ENCODE assay signal across 25 cellular contexts in the genomic region with DNA sequence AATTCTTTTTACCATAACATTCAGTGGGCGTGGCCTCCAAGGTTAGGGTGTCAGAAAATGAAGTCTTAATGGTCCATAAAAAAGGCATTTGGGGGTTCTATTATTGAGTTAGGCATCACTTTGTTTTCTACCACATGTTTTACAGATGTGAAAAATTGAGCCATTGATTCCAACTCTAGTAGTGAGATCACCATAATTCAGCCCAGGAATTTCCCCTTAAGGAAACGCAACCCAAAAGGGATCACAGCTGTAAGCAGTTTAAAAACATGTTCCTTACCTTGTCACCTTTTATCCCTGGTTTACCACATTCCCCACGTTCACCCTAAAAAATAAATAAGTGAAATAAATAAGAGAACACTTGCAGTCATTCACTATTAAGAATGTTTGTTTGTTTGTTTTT. TPM values are rescaled to one million over a fixed set of nuclear protein-coding genes. Genes with fewer than 3 reads are reported as not detected.
"Had no signal": no experiment of that assay in that cellular context is flagged by ENCODE, and none has a peak within 500 bp of the region (broad histone marks: within the 10 kb centered on the region; RNA-seq: fewer than 3 reads in every experiment).

No MANE protein-coding gene starts in this region.

- H3K27ac ChIP-seq: adrenal gland, Peyer's patch, SK-N-MC, WERI-Rb-1 had no signal

- H3K4me1 ChIP-seq: adrenal gland, Peyer's patch had no signal

- DNase-seq: activated CD4-positive, alpha-beta memory T cell treated with anti-CD3 and anti-CD28 coated beads, Interleukin-2, amount 10 ng/mL, durations not matched to agents 7 days and 5 days; activated CD4-positive, alpha-beta T cell treated with anti-CD3 and anti-CD28 coated beads for 36 hours; activated CD4-positive, alpha-beta T cell treated with anti-CD3 and anti-CD28 coated beads, Interleukin-2, amount 50 U/mL, for 1 hour; activated gamma-delta T cell treated with Interleukin-2 at 50 U/mL for 16 hours; activated naive CD4-positive, alpha-beta T cell treated with anti-CD3 and anti-CD28 coated beads, Interleukin-2, amount 10 ng/mL, durations not matched to agents 7 days and 5 days; activated naive CD8-positive, alpha-beta T cell treated with anti-CD3 and anti-CD28 coated beads, Interleukin-2, amount 10 ng/mL, durations not matched to agents 7 days and 5 days; activated T-cell treated with anti-CD3 and anti-CD28 coated beads for 4 hours; activated T-cell treated with anti-CD3 and anti-CD28 coated beads, Interleukin-2, amount 50 U/mL, for 72 hours; adrenal gland; anterior cingulate cortex; caudate nucleus; Kasumi-1; NCI-H1105 treated with DMSO at 0.1 percent for 48 hours; NCI-H1436 treated with DMSO at 0.1 percent for 48 hours; NCI-H187; NCI-H2081; NCI-H510A treated with DMSO at 0.1 percent for 48 hours; NCI-H69; Peyer's patch; T-cell; WERI-Rb-1 had no signal

- H3K36me3 Mint-ChIP-seq: activated naive CD4-positive, alpha-beta T cell treated with anti-CD3 and anti-CD28 coated beads, Interleukin-2, amount 10 ng/mL, durations not matched to agents 7 days and 5 days; activated naive CD8-positive, alpha-beta T cell treated with anti-CD3 and anti-CD28 coated beads, Interleukin-2, amount 10 ng/mL, durations not matched to agents 7 days and 5 days; T-cell had no signal

- H3K27ac Mint-ChIP-seq: activated CD4-positive, alpha-beta memory T cell treated with anti-CD3 and anti-CD28 coated beads, Interleukin-2, amount 10 ng/mL, durations not matched to agents 7 days and 5 days; activated CD4-positive, alpha-beta T cell treated with anti-CD3 and anti-CD28 coated beads for 36 hours; activated naive CD4-positive, alpha-beta T cell treated with anti-CD3 and anti-CD28 coated beads, Interleukin-2, amount 10 ng/mL, durations not matched to agents 7 days and 5 days; activated naive CD8-positive, alpha-beta T cell treated with anti-CD3 and anti-CD28 coated beads, Interleukin-2, amount 10 ng/mL, durations not matched to agents 7 days and 5 days; activated T-cell treated with anti-CD3 and anti-CD28 coated beads, Interleukin-2, amount 50 U/mL, for 72 hours; activated T-helper 2 cell treated with anti-CD3 and anti-CD28 coated beads, Interferon-gamma antibody, Interleukin-2, Interleukin-4, amounts not matched to agents 10 μg/mL and 5 μg/mL and 100 μg/mL, durations not matched to agents 14 hours and 24 hours and 36 hours; T-cell had no signal

- H3K9me3 ChIP-seq: adrenal gland, Peyer's patch had no signal

- H3K36me3 ChIP-seq: adrenal gland, Peyer's patch, WERI-Rb-1 had no signal

- H3K4me3 ChIP-seq: adrenal gland, Peyer's patch, SK-N-MC had no signal

- ATAC-seq: activated CD4-positive, alpha-beta T cell treated with anti-CD3 and anti-CD28 coated beads for 36 hours; activated T-cell treated with anti-CD3 and anti-CD28 coated beads, Interleukin-2, amount 50 U/mL, for 72 hours; T-cell had no signal

- H3K9me3 Mint-ChIP-seq: activated CD4-positive, alpha-beta memory T cell treated with anti-CD3 and anti-CD28 coated beads, Interleukin-2, amount 10 ng/mL, durations not matched to agents 7 days and 5 days; activated naive CD4-positive, alpha-beta T cell treated with anti-CD3 and anti-CD28 coated beads, Interleukin-2, amount 10 ng/mL, durations not matched to agents 7 days and 5 days; activated naive CD8-positive, alpha-beta T cell treated with anti-CD3 and anti-CD28 coated beads, Interleukin-2, amount 10 ng/mL, durations not matched to agents 7 days and 5 days; activated T-cell treated with anti-CD3 and anti-CD28 coated beads, Interleukin-2, amount 50 U/mL, for 72 hours; activated T-helper 2 cell treated with anti-CD3 and anti-CD28 coated beads, Interferon-gamma antibody, Interleukin-2, Interleukin-4, amounts not matched to agents 10 μg/mL and 5 μg/mL and 100 μg/mL, durations not matched to agents 14 hours and 24 hours and 36 hours; T-cell had no signal

- H3K27me3 ChIP-seq: adrenal gland, Peyer's patch had no signal

RNA-seq across cellular contexts. Expression of a gene that starts 24.9 kb away (rescaled TPM):
- total RNA-seq: activated CD4-positive, alpha-beta memory T cell treated with anti-CD3 and anti-CD28 coated beads, Interleukin-2, amount 10 ng/mL, durations not matched to agents 7 days and 5 days; activated CD4-positive, alpha-beta T cell treated with anti-CD3 and anti-CD28 coated beads for 36 hours; activated CD8-positive, alpha-beta memory T cell treated with anti-CD3 and anti-CD28 coated beads for 36 hours; activated naive CD8-positive, alpha-beta T cell treated with anti-CD3 and anti-CD28 coated beads, Interleukin-2, amount 10 ng/mL, durations not matched to agents 7 days and 5 days; T-helper 2 cell treated with Interferon-gamma antibody and Interleukin-4, amounts not matched to agents 100 ng/mL and 5 ng/mL, for 36 hours had no signal
